In the genomic region with DNA sequence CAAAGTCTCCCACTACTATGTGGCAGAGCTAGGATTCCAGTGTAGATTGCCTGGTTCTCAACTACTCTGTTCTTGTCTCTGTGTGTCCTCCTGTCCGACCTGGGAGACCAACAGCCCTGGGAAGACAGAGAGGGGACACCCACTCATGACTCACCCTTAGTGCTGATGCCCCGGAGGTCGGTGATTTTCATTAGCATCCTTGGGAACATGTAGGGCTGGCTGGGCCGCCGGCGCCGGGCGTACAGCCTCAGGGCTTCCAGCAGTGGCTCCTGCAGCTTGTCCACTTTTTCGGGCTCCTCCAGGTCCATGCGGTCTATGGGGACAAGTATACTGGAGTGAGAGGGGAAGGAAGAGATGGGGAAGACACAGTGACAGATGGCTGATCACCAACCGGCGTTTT, we compare ENCODE assay signal across 13 cellular contexts. TPM values are rescaled to one million over a fixed set of nuclear protein-coding genes. Genes with fewer than 3 reads are reported as not detected.
DNase-seq lines count a peak whose midpoint lies in the region; ATAC-seq lines count a peak whose summit lies in the region.
"Had no signal": no experiment of that assay in that cellular context is flagged by ENCODE, and none has a peak within 500 bp of the region (broad histone marks: within the 10 kb centered on the region; RNA-seq: fewer than 3 reads in every experiment).

No MANE protein-coding gene starts in this region.

- peaks cover 43% of the 10 kb centered on the region for H3F3A ChIP-seq in GM23248 (ENCODE audit: insufficient read depth)

- no peak for ATAC-seq in HG03521 (IDR thresholded peaks at IDR 0.05; ENCODE audit: unreplicated experiment)
- no peak for ATAC-seq in GM21619 (IDR thresholded peaks at IDR 0.05; ENCODE audit: unreplicated experiment)

- no peak overlapping the region for H2AFZ ChIP-seq in GM23248
- H2AFZ ChIP-seq: hepatocyte, neural progenitor cell had no signal

- H3K9me3 ChIP-seq in GM23248 (ENCODE audit: low read depth) (no peaks in the 10 kb centered on the region), skeletal muscle satellite cell (replicated peaks; ENCODE audit: low read length) (no peaks in the 10 kb centered on the region)
- H3K9me3 ChIP-seq: adrenal gland, SJSA1, stomach had no signal

- in situ Hi-C loops in GM23248 (cut with MboI): loop anchor here (10.0 kb wide), 1 partner anchor 72 kb away; no protein-coding TSS in a partner anchor

- peaks cover 75% of the 10 kb centered on the region for H3K36me3 Mint-ChIP-seq in activated CD4-positive, alpha-beta memory T cell treated with anti-CD3 and anti-CD28 coated beads, Interleukin-2, amount 10 ng/mL, durations not matched to agents 7 days and 5 days (ENCODE audit: low read depth)
- H3K36me3 Mint-ChIP-seq in activated CD4-positive, alpha-beta memory T cell treated with anti-CD3 and anti-CD28 coated beads for 36 hours: peaks cover 31% of the 10 kb centered on the region
- H3K36me3 Mint-ChIP-seq in activated naive CD8-positive, alpha-beta T cell treated with anti-CD3 and anti-CD28 coated beads for 36 hours: peaks cover 39% of the 10 kb centered on the region
- H3K36me3 Mint-ChIP-seq: neural progenitor cell had no signal

- intact Hi-C loops in activated CD4-positive, alpha-beta memory T cell treated with anti-CD3 and anti-CD28 coated beads for 36 hours (cut with micrococcal nuclease): loop anchor here (1.0 kb wide), 4 partner anchors 38 to 131 kb away; partner anchors contain the start of gene AAAS

- peak overlapping the region; percentile 55 for H3K27ac Mint-ChIP-seq in activated CD4-positive, alpha-beta memory T cell treated with anti-CD3 and anti-CD28 coated beads, Interleukin-2, amount 10 ng/mL, durations not matched to agents 7 days and 5 days
- no peak overlapping the region for H3K27ac Mint-ChIP-seq in activated CD4-positive, alpha-beta memory T cell treated with anti-CD3 and anti-CD28 coated beads for 36 hours
- peak overlapping the region; percentile 39 for H3K27ac Mint-ChIP-seq in activated naive CD8-positive, alpha-beta T cell treated with anti-CD3 and anti-CD28 coated beads for 36 hours
- H3K27ac Mint-ChIP-seq: neural progenitor cell had no signal

- CTCF ChIA-PET in activated CD4-positive, alpha-beta memory T cell treated with anti-CD3 and anti-CD28 coated beads, Interleukin-2, amount 10 ng/mL, durations not matched to agents 7 days and 5 days (lab: Charles Lee): interaction anchor here (0.7 to 15.2 kb wide), 21 partner anchors 6 to 403 kb away, joined by 3 to 211 read pairs (median 9); partner anchors contain the start of genes AAAS, CSAD, ESPL1 and ZNF740
- CTCF ChIA-PET in activated CD4-positive, alpha-beta memory T cell treated with anti-CD3 and anti-CD28 coated beads for 36 hours (lab: Charles Lee): interaction anchor here (1.0 to 13.0 kb wide), 20 partner anchors 8 to 140 kb away, joined by 3 to 172 read pairs (median 19); partner anchors contain the start of genes AAAS, CSAD, ESPL1 and MYG1

- peaks cover 43% of the 10 kb centered on the region for H3K79me2 ChIP-seq in GM23248 (ENCODE audit: insufficient read depth)

- H3K4me1 ChIP-seq in GM23248 (ENCODE audit: insufficient read depth): peaks cover 28% of the 10 kb centered on the region
- peaks cover 39% of the 10 kb centered on the region for H3K4me1 ChIP-seq in skeletal muscle satellite cell (ENCODE audit: control insufficient read depth, insufficient read depth, low read length)

- POLR2A ChIA-PET in activated CD4-positive, alpha-beta memory T cell treated with anti-CD3 and anti-CD28 coated beads, Interleukin-2, amount 10 ng/mL, durations not matched to agents 7 days and 5 days (lab: Charles Lee): interaction anchor here (0.7 to 8.3 kb wide), 7 partner anchors 30 to 108 kb away, joined by 3 to 71 read pairs (median 5); partner anchors contain the start of genes AAAS and ESPL1
- POLR2A ChIA-PET in activated CD4-positive, alpha-beta memory T cell treated with anti-CD3 and anti-CD28 coated beads for 36 hours (lab: Charles Lee): interaction anchor here (0.9 to 1.2 kb wide), 2 partner anchors 39 to 83 kb away, joined by 4 to 5 read pairs; partner anchors contain the start of gene PFDN5

- H3K9ac ChIP-seq in GM23248 (peak overlapping the region; percentile 36; the same call in 1 of the 2 replicates), skeletal muscle satellite cell (ENCODE audit: low read depth, low read length) (peak overlapping the region; percentile 22)
- H3K9ac ChIP-seq: neural progenitor cell had no signal

- H3K4me3 ChIP-seq in GM23248: no peak overlapping the region
- H3K4me3 ChIP-seq in skeletal muscle satellite cell (ENCODE audit: low read length): no peak overlapping the region
- H3K4me3 ChIP-seq: adrenal gland, hepatocyte, neural progenitor cell, SJSA1, stomach had no signal

- H3K27me3 Mint-ChIP-seq in activated CD4-positive, alpha-beta memory T cell treated with anti-CD3 and anti-CD28 coated beads, Interleukin-2, amount 10 ng/mL, durations not matched to agents 7 days and 5 days: no peaks in the 10 kb centered on the region
- no peaks in the 10 kb centered on the region for H3K27me3 Mint-ChIP-seq in activated CD4-positive, alpha-beta memory T cell treated with anti-CD3 and anti-CD28 coated beads for 36 hours
- H3K27me3 Mint-ChIP-seq in activated naive CD8-positive, alpha-beta T cell treated with anti-CD3 and anti-CD28 coated beads for 36 hours: no peaks in the 10 kb centered on the region

- H4K20me1 ChIP-seq in GM23248 (ENCODE audit: insufficient read depth): no peaks in the 10 kb centered on the region

- no peak for DNase-seq in activated CD4-positive, alpha-beta memory T cell treated with anti-CD3 and anti-CD28 coated beads, Interleukin-2, amount 10 ng/mL, durations not matched to agents 7 days and 5 days
- DNase-seq in activated CD4-positive, alpha-beta memory T cell treated with anti-CD3 and anti-CD28 coated beads for 36 hours: no peak
- peak; percentile 36 for DNase-seq in GM23248
- no peak for DNase-seq in activated naive CD8-positive, alpha-beta T cell treated with anti-CD3 and anti-CD28 coated beads for 36 hours
- no peak for DNase-seq in effector CD4-positive, alpha-beta T cell

- no peak overlapping the region for H3K4me3 Mint-ChIP-seq in activated CD4-positive, alpha-beta memory T cell treated with anti-CD3 and anti-CD28 coated beads, Interleukin-2, amount 10 ng/mL, durations not matched to agents 7 days and 5 days
- H3K4me3 Mint-ChIP-seq in activated CD4-positive, alpha-beta memory T cell treated with anti-CD3 and anti-CD28 coated beads for 36 hours: no peak overlapping the region
- no peak overlapping the region for H3K4me3 Mint-ChIP-seq in activated naive CD8-positive, alpha-beta T cell treated with anti-CD3 and anti-CD28 coated beads for 36 hours

- H3K27ac ChIP-seq in GM23248: 0 out of 2 replicates have a peak overlapping the region, but pooled peaks have one; percentile 10
- H3K27ac ChIP-seq: hepatocyte, neural progenitor cell, SJSA1 had no signal

- H3K4me1 Mint-ChIP-seq in activated CD4-positive, alpha-beta memory T cell treated with anti-CD3 and anti-CD28 coated beads, Interleukin-2, amount 10 ng/mL, durations not matched to agents 7 days and 5 days: peaks cover 91% of the 10 kb centered on the region
- H3K4me1 Mint-ChIP-seq in activated CD4-positive, alpha-beta memory T cell treated with anti-CD3 and anti-CD28 coated beads for 36 hours (ENCODE audit: low read depth): peaks cover 61% of the 10 kb centered on the region
- peaks cover 63% of the 10 kb centered on the region for H3K4me1 Mint-ChIP-seq in activated naive CD8-positive, alpha-beta T cell treated with anti-CD3 and anti-CD28 coated beads for 36 hours

- H3K4me2 ChIP-seq in GM23248 (ENCODE audit: unreplicated experiment): no peak overlapping the region
- H3K4me2 ChIP-seq in skeletal muscle satellite cell (ENCODE audit: low read length): no peak overlapping the region
- H3K4me2 ChIP-seq: hepatocyte, neural progenitor cell had no signal

- no peaks in the 10 kb centered on the region for H3K9me3 Mint-ChIP-seq in activated CD4-positive, alpha-beta memory T cell treated with anti-CD3 and anti-CD28 coated beads, Interleukin-2, amount 10 ng/mL, durations not matched to agents 7 days and 5 days
- no peaks in the 10 kb centered on the region for H3K9me3 Mint-ChIP-seq in activated CD4-positive, alpha-beta memory T cell treated with anti-CD3 and anti-CD28 coated beads for 36 hours
- no peaks in the 10 kb centered on the region for H3K9me3 Mint-ChIP-seq in activated naive CD8-positive, alpha-beta T cell treated with anti-CD3 and anti-CD28 coated beads for 36 hours
- H3K9me3 Mint-ChIP-seq: neural progenitor cell had no signal

- H3K36me3 ChIP-seq in GM23248 (ENCODE audit: low read depth) (peaks cover 53% of the 10 kb centered on the region), skeletal muscle satellite cell (ENCODE audit: insufficient read depth, low read length) (peaks cover 51% of the 10 kb centered on the region)
- H3K36me3 ChIP-seq: neural progenitor cell had no signal

- WGBS in GM23248 (ENCODE audit: low coverage in 1 of 2, low lambda C conversion rate in 2 of 2, missing lambda C conversion rate in 2 of 2), 2 experiments: 28 to 37% methylated on average over 12 of the region's 12 CpGs

- no peaks in the 10 kb centered on the region for H3K9me2 ChIP-seq in GM23248 (ENCODE audit: insufficient read depth)

- H3K27me3 ChIP-seq in GM23248 (replicated peaks; ENCODE audit: insufficient read depth): no peaks in the 10 kb centered on the region
- no peaks in the 10 kb centered on the region for H3K27me3 ChIP-seq in skeletal muscle satellite cell (ENCODE audit: control insufficient read depth, insufficient read depth, low read length)
- H3K27me3 ChIP-seq: adrenal gland, hepatocyte, neural progenitor cell, SJSA1, stomach had no signal

RNA-seq across cellular contexts. Expression of gene ITGB7, which starts 5.9 kb away (rescaled TPM):
- 100 to 1,000 TPM; 780 to 786 TPM for total RNA-seq in activated CD4-positive, alpha-beta memory T cell treated with anti-CD3 and anti-CD28 coated beads, Interleukin-2, amount 10 ng/mL, durations not matched to agents 7 days and 5 days
- 100 to 1,000 TPM; 168 to 169 TPM for total RNA-seq in activated CD4-positive, alpha-beta memory T cell treated with anti-CD3 and anti-CD28 coated beads for 36 hours
- total RNA-seq in GM23248 (2014; rRNA removed; shearing (Covaris generic)): 1.4 and 2.4 TPM in 2 replicates
- 0.84 and 1.2 TPM in 2 replicates for polyA plus RNA-seq in GM23248 (2016; fragmentation: Nextera tagmentation; extraction: Ambion mirVana)
- 100 to 1,000 TPM; 102 to 105 TPM for total RNA-seq in activated naive CD8-positive, alpha-beta T cell treated with anti-CD3 and anti-CD28 coated beads for 36 hours
- total RNA-seq in skeletal muscle satellite cell (2012; rRNA removed): under 0.01 and 1.5 TPM in 2 replicates
- polyA plus RNA-seq: hepatocyte had no signal

RNA-seq across cellular contexts. Expression of gene RARG, which starts 19.1 kb away (rescaled TPM):
- total RNA-seq in activated CD4-positive, alpha-beta memory T cell treated with anti-CD3 and anti-CD28 coated beads, Interleukin-2, amount 10 ng/mL, durations not matched to agents 7 days and 5 days: 10 to 100 TPM; 46.1 to 47.4 TPM
- total RNA-seq in activated CD4-positive, alpha-beta memory T cell treated with anti-CD3 and anti-CD28 coated beads for 36 hours: 10 to 100 TPM; 21.8 to 25.2 TPM
- total RNA-seq in GM23248 (2014; rRNA removed; shearing (Covaris generic)): 75.3 and 76.6 TPM in 2 replicates
- polyA plus RNA-seq in GM23248 (2016; fragmentation: Nextera tagmentation; extraction: Ambion mirVana): 116 and 118 TPM in 2 replicates
- 10 to 100 TPM; 22.7 to 26.0 TPM for total RNA-seq in activated naive CD8-positive, alpha-beta T cell treated with anti-CD3 and anti-CD28 coated beads for 36 hours
- total RNA-seq in skeletal muscle satellite cell (2012; rRNA removed): 17.7 and 21.8 TPM in 2 replicates

RNA-seq across cellular contexts. Expression of gene CSAD, which starts 32.2 kb away (rescaled TPM):
- 10 to 100 TPM; 28.6 to 31.0 TPM for total RNA-seq in activated CD4-positive, alpha-beta memory T cell treated with anti-CD3 and anti-CD28 coated beads, Interleukin-2, amount 10 ng/mL, durations not matched to agents 7 days and 5 days
- total RNA-seq in activated CD4-positive, alpha-beta memory T cell treated with anti-CD3 and anti-CD28 coated beads for 36 hours: 10 to 100 TPM; 21.4 to 23.7 TPM
- 13.4 and 14.2 TPM in 2 replicates for total RNA-seq in GM23248 (2014; rRNA removed; shearing (Covaris generic))
- 6.1 and 8.6 TPM in 2 replicates for polyA plus RNA-seq in GM23248 (2016; fragmentation: Nextera tagmentation; extraction: Ambion mirVana)
- 10 to 100 TPM; 11.8 to 11.9 TPM for total RNA-seq in activated naive CD8-positive, alpha-beta T cell treated with anti-CD3 and anti-CD28 coated beads for 36 hours
- total RNA-seq in skeletal muscle satellite cell (2012; rRNA removed): 5.8 and 8.5 TPM in 2 replicates

RNA-seq across cellular contexts. Expression of gene ZNF740, which starts 32.4 kb away (rescaled TPM):
- total RNA-seq in activated CD4-positive, alpha-beta memory T cell treated with anti-CD3 and anti-CD28 coated beads, Interleukin-2, amount 10 ng/mL, durations not matched to agents 7 days and 5 days: 10 to 100 TPM; 33.7 to 45.5 TPM
- 10 to 100 TPM; 32.6 to 37.5 TPM for total RNA-seq in activated CD4-positive, alpha-beta memory T cell treated with anti-CD3 and anti-CD28 coated beads for 36 hours
- 5.1 and 6.5 TPM in 2 replicates for total RNA-seq in GM23248 (2014; rRNA removed; shearing (Covaris generic))
- 2.8 and 3.9 TPM in 2 replicates for polyA plus RNA-seq in GM23248 (2016; fragmentation: Nextera tagmentation; extraction: Ambion mirVana)
- total RNA-seq in activated naive CD8-positive, alpha-beta T cell treated with anti-CD3 and anti-CD28 coated beads for 36 hours: 10 to 100 TPM; 34.9 to 42.8 TPM
- 7.6 and 9.2 TPM in 2 replicates for total RNA-seq in skeletal muscle satellite cell (2012; rRNA removed)

RNA-seq across cellular contexts. Expression of gene ESPL1, which starts 55.2 kb away (rescaled TPM):
- total RNA-seq in activated CD4-positive, alpha-beta memory T cell treated with anti-CD3 and anti-CD28 coated beads, Interleukin-2, amount 10 ng/mL, durations not matched to agents 7 days and 5 days: 10 to 100 TPM; 88.4 to 90.2 TPM
- 10 to 100 TPM; 70.0 to 77.2 TPM for total RNA-seq in activated CD4-positive, alpha-beta memory T cell treated with anti-CD3 and anti-CD28 coated beads for 36 hours
- 5.6 and 8.5 TPM in 2 replicates for total RNA-seq in GM23248 (2014; rRNA removed; shearing (Covaris generic))
- 2.0 and 3.3 TPM in 2 replicates for polyA plus RNA-seq in GM23248 (2016; fragmentation: Nextera tagmentation; extraction: Ambion mirVana)
- total RNA-seq in activated naive CD8-positive, alpha-beta T cell treated with anti-CD3 and anti-CD28 coated beads for 36 hours: 10 to 100 TPM; 66.3 to 67.7 TPM
- total RNA-seq in skeletal muscle satellite cell (2012; rRNA removed): 6.3 and 7.0 TPM in 2 replicates

Comparison
In these comparisons a context has a peak if more than half of its experiments do, and no peak if none do; other contexts are left out.
1. RNA of gene ITGB7, which starts 5.9 kb away (total RNA-seq): 780 to 786 TPM in activated CD4-positive, alpha-beta memory T cell treated with anti-CD3 and anti-CD28 coated beads, Interleukin-2, amount 10 ng/mL, durations not matched to agents 7 days and 5 days, 168 to 169 TPM in activated CD4-positive, alpha-beta memory T cell treated with anti-CD3 and anti-CD28 coated beads for 36 hours and 102 to 105 TPM in activated naive CD8-positive, alpha-beta T cell treated with anti-CD3 and anti-CD28 coated beads for 36 hours; 1.4 to 2.4 TPM in GM23248; every median in the first group is over 10 times any median in the second.